ENCODE assay signal across 2 cellular contexts in the genomic region with DNA sequence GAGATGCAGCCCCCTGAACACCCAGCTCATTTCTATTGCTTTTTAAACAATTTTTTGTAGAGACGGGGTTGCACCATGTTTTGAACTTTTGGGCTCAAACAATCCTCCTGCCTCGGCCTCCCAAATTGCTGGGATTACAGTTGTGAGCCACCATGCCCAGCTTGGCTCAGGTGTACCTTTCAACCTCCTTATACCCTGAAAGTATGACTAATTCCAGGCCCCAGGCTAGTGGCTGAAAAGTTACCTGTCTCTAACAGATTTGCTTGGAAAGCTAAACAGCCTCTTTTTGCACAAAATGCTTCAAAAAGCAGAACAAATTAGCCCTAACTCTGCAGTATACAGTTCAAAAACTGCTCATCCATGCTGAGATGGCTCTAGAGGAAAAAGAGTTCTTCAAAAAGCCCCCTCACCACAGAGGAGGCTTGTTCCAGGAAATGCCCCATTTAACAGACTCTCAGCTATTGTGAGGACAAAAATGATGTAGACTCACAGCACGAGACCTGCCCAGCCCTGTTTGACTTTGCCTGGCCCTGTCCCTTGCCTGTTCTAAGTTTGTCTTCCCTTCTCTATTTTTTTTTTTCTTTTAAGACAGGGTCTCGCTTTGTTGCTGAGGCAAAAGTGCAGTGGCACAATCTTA.
TF ChIP-seq lines count a peak whose summit lies in the region.

No MANE protein-coding gene starts in this region.

TF ChIP-seq in SK-N-SH treated with all-trans-retinoic acid at 6 μM for 48 hours, 23 proteins besides CTCF, POLR2A, EP300 and RAD21 (continued from another document):
- TF ChIP-seq, protein P1, sequence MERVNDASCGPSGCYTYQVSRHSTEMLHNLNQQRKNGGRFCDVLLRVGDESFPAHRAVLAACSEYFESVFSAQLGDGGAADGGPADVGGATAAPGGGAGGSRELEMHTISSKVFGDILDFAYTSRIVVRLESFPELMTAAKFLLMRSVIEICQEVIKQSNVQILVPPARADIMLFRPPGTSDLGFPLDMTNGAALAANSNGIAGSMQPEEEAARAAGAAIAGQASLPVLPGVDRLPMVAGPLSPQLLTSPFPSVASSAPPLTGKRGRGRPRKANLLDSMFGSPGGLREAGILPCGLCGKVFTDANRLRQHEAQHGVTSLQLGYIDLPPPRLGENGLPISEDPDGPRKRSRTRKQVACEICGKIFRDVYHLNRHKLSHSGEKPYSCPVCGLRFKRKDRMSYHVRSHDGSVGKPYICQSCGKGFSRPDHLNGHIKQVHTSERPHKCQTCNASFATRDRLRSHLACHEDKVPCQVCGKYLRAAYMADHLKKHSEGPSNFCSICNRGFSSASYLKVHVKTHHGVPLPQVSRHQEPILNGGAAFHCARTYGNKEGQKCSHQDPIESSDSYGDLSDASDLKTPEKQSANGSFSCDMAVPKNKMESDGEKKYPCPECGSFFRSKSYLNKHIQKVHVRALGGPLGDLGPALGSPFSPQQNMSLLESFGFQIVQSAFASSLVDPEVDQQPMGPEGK (CRISPR knock-in tag; IDR thresholded peaks at IDR 0.05; ENCODE audit: borderline replicate concordance): no peak
- TF ChIP-seq ZNF70 (CRISPR knock-in tag; IDR thresholded peaks at IDR 0.05) (no peak), ZFP3 (CRISPR knock-in tag; IDR thresholded peaks at IDR 0.05) (no peak), TCF4 (CRISPR knock-in tag; IDR thresholded peaks at IDR 0.05; ENCODE audit: borderline replicate concordance) (no peak), TOX (CRISPR knock-in tag; IDR thresholded peaks at IDR 0.05; ENCODE audit: borderline replicate concordance) (no peak), ISL1 (CRISPR knock-in tag; IDR thresholded peaks at IDR 0.05) (no peak), ZC3H10 (CRISPR knock-in tag; IDR thresholded peaks at IDR 0.05) (no peak), ARNTL (CRISPR knock-in tag; IDR thresholded peaks at IDR 0.05; ENCODE audit: borderline replicate concordance, low read depth) (no peak), PPARA (CRISPR knock-in tag; IDR thresholded peaks at IDR 0.05; ENCODE audit: borderline replicate concordance) (no peak), GLIS3 (CRISPR knock-in tag; IDR thresholded peaks at IDR 0.05) (no peak), ESRRG (CRISPR knock-in tag; IDR thresholded peaks at IDR 0.05) (no peak), CSDC2 (CRISPR knock-in tag; IDR thresholded peaks at IDR 0.05) (no peak)
- TF ChIP-seq, protein P2, sequence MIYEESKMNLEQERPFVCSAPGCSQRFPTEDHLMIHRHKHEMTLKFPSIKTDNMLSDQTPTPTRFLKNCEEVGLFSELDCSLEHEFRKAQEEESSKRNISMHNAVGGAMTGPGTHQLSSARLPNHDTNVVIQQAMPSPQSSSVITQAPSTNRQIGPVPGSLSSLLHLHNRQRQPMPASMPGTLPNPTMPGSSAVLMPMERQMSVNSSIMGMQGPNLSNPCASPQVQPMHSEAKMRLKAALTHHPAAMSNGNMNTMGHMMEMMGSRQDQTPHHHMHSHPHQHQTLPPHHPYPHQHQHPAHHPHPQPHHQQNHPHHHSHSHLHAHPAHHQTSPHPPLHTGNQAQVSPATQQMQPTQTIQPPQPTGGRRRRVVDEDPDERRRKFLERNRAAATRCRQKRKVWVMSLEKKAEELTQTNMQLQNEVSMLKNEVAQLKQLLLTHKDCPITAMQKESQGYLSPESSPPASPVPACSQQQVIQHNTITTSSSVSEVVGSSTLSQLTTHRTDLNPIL (CRISPR knock-in tag; IDR thresholded peaks at IDR 0.05; ENCODE audit: low read depth): no peak
- TF ChIP-seq, protein P3, sequence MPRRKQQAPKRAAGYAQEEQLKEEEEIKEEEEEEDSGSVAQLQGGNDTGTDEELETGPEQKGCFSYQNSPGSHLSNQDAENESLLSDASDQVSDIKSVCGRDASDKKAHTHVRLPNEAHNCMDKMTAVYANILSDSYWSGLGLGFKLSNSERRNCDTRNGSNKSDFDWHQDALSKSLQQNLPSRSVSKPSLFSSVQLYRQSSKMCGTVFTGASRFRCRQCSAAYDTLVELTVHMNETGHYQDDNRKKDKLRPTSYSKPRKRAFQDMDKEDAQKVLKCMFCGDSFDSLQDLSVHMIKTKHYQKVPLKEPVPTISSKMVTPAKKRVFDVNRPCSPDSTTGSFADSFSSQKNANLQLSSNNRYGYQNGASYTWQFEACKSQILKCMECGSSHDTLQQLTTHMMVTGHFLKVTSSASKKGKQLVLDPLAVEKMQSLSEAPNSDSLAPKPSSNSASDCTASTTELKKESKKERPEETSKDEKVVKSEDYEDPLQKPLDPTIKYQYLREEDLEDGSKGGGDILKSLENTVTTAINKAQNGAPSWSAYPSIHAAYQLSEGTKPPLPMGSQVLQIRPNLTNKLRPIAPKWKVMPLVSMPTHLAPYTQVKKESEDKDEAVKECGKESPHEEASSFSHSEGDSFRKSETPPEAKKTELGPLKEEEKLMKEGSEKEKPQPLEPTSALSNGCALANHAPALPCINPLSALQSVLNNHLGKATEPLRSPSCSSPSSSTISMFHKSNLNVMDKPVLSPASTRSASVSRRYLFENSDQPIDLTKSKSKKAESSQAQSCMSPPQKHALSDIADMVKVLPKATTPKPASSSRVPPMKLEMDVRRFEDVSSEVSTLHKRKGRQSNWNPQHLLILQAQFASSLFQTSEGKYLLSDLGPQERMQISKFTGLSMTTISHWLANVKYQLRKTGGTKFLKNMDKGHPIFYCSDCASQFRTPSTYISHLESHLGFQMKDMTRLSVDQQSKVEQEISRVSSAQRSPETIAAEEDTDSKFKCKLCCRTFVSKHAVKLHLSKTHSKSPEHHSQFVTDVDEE (CRISPR knock-in tag; IDR thresholded peaks at IDR 0.05): no peak

TF ChIP-seq in SK-N-SH, 30 proteins besides CTCF, POLR2A, EP300 and RAD21 (continued from another document):
- TF ChIP-seq TCF12 (IDR thresholded peaks at IDR 0.05) (no peak), ELF1 (IDR thresholded peaks at IDR 0.05) (no peak; the same call in 1 of the 2 replicates), YY1 (IDR thresholded peaks at IDR 0.05; ENCODE audit: low read depth) (no peak), FOXJ3 (CRISPR knock-in tag; IDR thresholded peaks at IDR 0.05) (no peak), CHD2 (IDR thresholded peaks at IDR 0.05; ENCODE audit: low read length, partially characterized antibody) (no peak), NFIC (IDR thresholded peaks at IDR 0.05; ENCODE audit: borderline replicate concordance) (no peak), POLR2AphosphoS5 (IDR thresholded peaks at IDR 0.05; ENCODE audit: low read depth, low read length) (no peak; the same call in 1 of the 2 replicates), NRF1 (IDR thresholded peaks at IDR 0.05; ENCODE audit: low read depth, low read length) (no peak), GABPA (IDR thresholded peaks at IDR 0.05; ENCODE audit: low read depth) (no peak), EZH2phosphoT487 (IDR thresholded peaks at IDR 0.05; ENCODE audit: borderline replicate concordance, low read depth) (no peak)
- TF ChIP-seq, protein P4, sequence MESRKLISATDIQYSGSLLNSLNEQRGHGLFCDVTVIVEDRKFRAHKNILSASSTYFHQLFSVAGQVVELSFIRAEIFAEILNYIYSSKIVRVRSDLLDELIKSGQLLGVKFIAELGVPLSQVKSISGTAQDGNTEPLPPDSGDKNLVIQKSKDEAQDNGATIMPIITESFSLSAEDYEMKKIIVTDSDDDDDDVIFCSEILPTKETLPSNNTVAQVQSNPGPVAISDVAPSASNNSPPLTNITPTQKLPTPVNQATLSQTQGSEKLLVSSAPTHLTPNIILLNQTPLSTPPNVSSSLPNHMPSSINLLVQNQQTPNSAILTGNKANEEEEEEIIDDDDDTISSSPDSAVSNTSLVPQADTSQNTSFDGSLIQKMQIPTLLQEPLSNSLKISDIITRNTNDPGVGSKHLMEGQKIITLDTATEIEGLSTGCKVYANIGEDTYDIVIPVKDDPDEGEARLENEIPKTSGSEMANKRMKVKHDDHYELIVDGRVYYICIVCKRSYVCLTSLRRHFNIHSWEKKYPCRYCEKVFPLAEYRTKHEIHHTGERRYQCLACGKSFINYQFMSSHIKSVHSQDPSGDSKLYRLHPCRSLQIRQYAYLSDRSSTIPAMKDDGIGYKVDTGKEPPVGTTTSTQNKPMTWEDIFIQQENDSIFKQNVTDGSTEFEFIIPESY (IDR thresholded peaks at IDR 0.05; ENCODE audit: borderline replicate concordance, low read depth): no peak
- TF ChIP-seq, protein P5, sequence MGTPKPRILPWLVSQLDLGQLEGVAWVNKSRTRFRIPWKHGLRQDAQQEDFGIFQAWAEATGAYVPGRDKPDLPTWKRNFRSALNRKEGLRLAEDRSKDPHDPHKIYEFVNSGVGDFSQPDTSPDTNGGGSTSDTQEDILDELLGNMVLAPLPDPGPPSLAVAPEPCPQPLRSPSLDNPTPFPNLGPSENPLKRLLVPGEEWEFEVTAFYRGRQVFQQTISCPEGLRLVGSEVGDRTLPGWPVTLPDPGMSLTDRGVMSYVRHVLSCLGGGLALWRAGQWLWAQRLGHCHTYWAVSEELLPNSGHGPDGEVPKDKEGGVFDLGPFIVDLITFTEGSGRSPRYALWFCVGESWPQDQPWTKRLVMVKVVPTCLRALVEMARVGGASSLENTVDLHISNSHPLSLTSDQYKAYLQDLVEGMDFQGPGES (IDR thresholded peaks at IDR 0.05; ENCODE audit: low read depth, low read length): no peak
